In genomic region chr19:10567696-10568443, GRCh38 we compare ENCODE assay signal across 8 cellular contexts. TPM values are rescaled to one million over a fixed set of nuclear protein-coding genes. Genes with fewer than 3 reads are reported as not detected.
DNase-seq lines count a peak whose midpoint lies in the region; ATAC-seq and TF ChIP-seq lines count a peak whose summit lies in the region.

No MANE protein-coding gene starts in this region.

- peak; percentile 19 for DNase-seq in DMS79 treated with DMSO at 0.1 percent for 48 hours (lab: John Stamatoyannopoulos, UW)
- DNase-seq in DMS79 (lab: John Stamatoyannopoulos, UW), result no peak
- DNase-seq in SJSA1 (ENCODE audit: low read depth in 1 of 2, low spot score in 2 of 2), result no peak
- DNase-seq in fibroblast of the aortic adventitia (ENCODE audit: low read depth), result no peak
- no peak for DNase-seq in NCI-H1105 treated with DMSO at 0.1 percent for 48 hours (lab: John Stamatoyannopoulos, UW)

- H3K9ac ChIP-seq in skeletal muscle satellite cell (ENCODE audit: low read depth, low read length), result peak overlapping the region; percentile 78

- H3K4me3 ChIP-seq in SJSA1 (peak overlapping the region; percentile 87), fibroblast of the aortic adventitia (ENCODE audit: low read depth, low read length) (peak overlapping the region; percentile 74), skeletal muscle satellite cell (ENCODE audit: low read length) (peak overlapping the region; percentile 89)

- no peaks in the 10 kb centered on the region for H3K9me3 ChIP-seq in SJSA1 (replicated peaks)
- H3K9me3 ChIP-seq in skeletal muscle satellite cell (replicated peaks; ENCODE audit: low read length), result no peaks in the 10 kb centered on the region

- H3K27me3 ChIP-seq in SJSA1 (replicated peaks) (no peaks in the 10 kb centered on the region), skeletal muscle satellite cell (ENCODE audit: control insufficient read depth, insufficient read depth, low read length) (no peaks in the 10 kb centered on the region)

- H3K27ac ChIP-seq in SJSA1, result no peak overlapping the region

- ATAC-seq in HG03039 (IDR thresholded peaks at IDR 0.05; ENCODE audit: unreplicated experiment) (no peak), HG03565 (IDR thresholded peaks at IDR 0.05; ENCODE audit: unreplicated experiment) (no peak)

- H3K4me1 ChIP-seq in SJSA1 (replicated peaks) (peaks cover 29% of the 10 kb centered on the region), skeletal muscle satellite cell (ENCODE audit: control insufficient read depth, insufficient read depth, low read length) (peaks cover 31% of the 10 kb centered on the region)

- H3K4me2 ChIP-seq in skeletal muscle satellite cell (ENCODE audit: low read length), result peak overlapping the region; percentile 87

- no peak for TF ChIP-seq CTCF in fibroblast of the aortic adventitia (IDR thresholded peaks at IDR 0.05; ENCODE audit: insufficient read depth, low read length)

- peaks cover 34% of the 10 kb centered on the region for H3K36me3 ChIP-seq in SJSA1
- H3K36me3 ChIP-seq in skeletal muscle satellite cell (ENCODE audit: insufficient read depth, low read length), result no peaks in the 10 kb centered on the region

RNA-seq across cellular contexts. Expression of gene CDKN2D, which starts 0.9 kb away (rescaled TPM):
- total RNA-seq in SJSA1 (2014; rRNA removed; shearing (Covaris generic)), result 28.1 and 36.6 TPM in 2 replicates
- total RNA-seq in fibroblast of the aortic adventitia (ENCODE audit: low replicate concordance), result 3.8 and 9.2 TPM in 2 replicates
- 4.1 and 5.7 TPM in 2 replicates for total RNA-seq in skeletal muscle satellite cell (2012; rRNA removed)

RNA-seq across cellular contexts. Expression of gene KRI1, which starts 2.1 kb away (rescaled TPM):
- 15.2 and 19.2 TPM in 2 replicates for total RNA-seq in SJSA1 (2014; rRNA removed; shearing (Covaris generic))
- total RNA-seq in fibroblast of the aortic adventitia (ENCODE audit: low replicate concordance), result 11.1 and 25.0 TPM in 2 replicates
- 7.0 and 8.6 TPM in 2 replicates for total RNA-seq in skeletal muscle satellite cell (2012; rRNA removed)

RNA-seq across cellular contexts. Expression of gene AP1M2, which starts 19.2 kb away (rescaled TPM):
- 4.9 and 9.9 TPM in 2 replicates for total RNA-seq in SJSA1 (2014; rRNA removed; shearing (Covaris generic))
- not detected in 2 replicates for total RNA-seq in fibroblast of the aortic adventitia (ENCODE audit: low replicate concordance)
- under 0.01 TPM in 1 of 2 replicates, not detected in the other for total RNA-seq in skeletal muscle satellite cell (2012; rRNA removed)

RNA-seq across cellular contexts. Expression of gene ATG4D, which starts 24.2 kb away (rescaled TPM):
- 39.2 and 39.4 TPM in 2 replicates for total RNA-seq in SJSA1 (2014; rRNA removed; shearing (Covaris generic))
- 6.3 and 11.4 TPM in 2 replicates for total RNA-seq in fibroblast of the aortic adventitia (ENCODE audit: low replicate concordance)
- 14.2 and 15.5 TPM in 2 replicates for total RNA-seq in skeletal muscle satellite cell (2012; rRNA removed)

RNA-seq across cellular contexts. Expression of gene S1PR5, which starts 50.6 kb away (rescaled TPM):
- total RNA-seq in SJSA1 (2014; rRNA removed; shearing (Covaris generic)), result 0.05 TPM in 1 of 2 replicates, not detected in the other
- total RNA-seq in fibroblast of the aortic adventitia (ENCODE audit: low replicate concordance), result 0.27 and 0.41 TPM in 2 replicates
- total RNA-seq in skeletal muscle satellite cell (2012; rRNA removed), result 0.25 TPM in 1 of 2 replicates, not detected in the other
